Comparison of ENCODE assay signal across 8 cellular contexts in the genomic region with DNA sequence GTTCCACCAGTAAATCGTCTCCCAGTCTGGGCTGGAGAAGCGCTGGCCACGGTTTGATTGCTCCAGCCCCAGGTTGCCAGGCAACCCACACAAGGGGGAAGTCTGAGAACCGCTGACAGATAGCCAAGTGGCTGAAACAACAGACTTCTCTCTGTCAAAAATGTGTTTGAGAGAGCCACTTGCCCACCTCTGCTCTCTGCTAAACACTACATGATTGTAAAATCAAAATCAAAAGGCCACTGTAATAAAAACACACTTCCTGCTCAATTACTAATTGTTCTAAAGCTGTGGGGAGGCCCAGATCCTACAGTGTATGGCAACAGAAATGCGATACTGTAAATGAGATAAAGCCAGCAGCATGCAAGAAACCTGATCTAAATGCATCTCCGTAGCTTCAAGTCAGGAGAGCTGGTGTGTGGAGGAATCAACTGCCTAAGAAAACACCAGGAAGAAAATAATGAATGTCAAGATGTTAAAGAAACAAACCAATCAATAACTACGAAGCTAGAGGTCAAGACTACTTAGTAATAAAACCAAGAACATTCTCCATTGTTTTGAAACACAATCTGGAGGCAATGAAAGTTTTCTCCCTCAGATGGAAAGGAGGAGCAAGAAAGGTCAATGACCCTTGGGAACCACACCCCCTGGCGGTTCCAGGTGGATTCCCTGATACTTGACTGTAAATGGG.
A peak's percentile ranks its signal among the peaks of the same experiment; 100 is the strongest.
DNase-seq lines count a peak whose midpoint lies in the region.

No MANE protein-coding gene starts in this region.

- H3K9ac ChIP-seq in stomach smooth muscle (ENCODE audit: low read length in 2 of 2): peak overlapping the region; percentile 16 to 36

- H3K27ac ChIP-seq in cingulate gyrus (ENCODE audit: low read depth, low read length) (peak overlapping the region; percentile 73), stomach smooth muscle (ENCODE audit: low read length) (peak overlapping the region; percentile 58)

- H3K9me3 ChIP-seq in stomach smooth muscle (ENCODE audit: control insufficient read depth in 2 of 2, low read length in 2 of 2): no peaks in the 10 kb centered on the region

- H3K4me1 ChIP-seq in stomach smooth muscle (ENCODE audit: control insufficient read depth, insufficient read depth, low read length): peaks cover 19% of the 10 kb centered on the region

- H3K4me3 ChIP-seq in stomach smooth muscle (ENCODE audit: low read length in 2 of 2): peak overlapping the region; percentile 32 to 40

- DNase-seq in Daoy (ENCODE audit: low read depth): peak; percentile 79
- peak; percentile 52 for DNase-seq in HK-2 (ENCODE audit: unreplicated experiment)
- peak; percentile 46 for DNase-seq in NOMO-1 treated with dmso at 0.1 percent for 144 hours (lab: John Stamatoyannopoulos, UW; ENCODE audit: unreplicated experiment)
- DNase-seq in left kidney (ENCODE audit: low read depth, low spot score): peak; percentile 96
- no peak for DNase-seq in middle frontal gyrus (ENCODE audit: extremely low spot score, low spot score)
- DNase-seq in stimulated activated CD4-positive, alpha-beta T cell treated with anti-CD3 and anti-CD28 coated beads, Interleukin-1b, Interleukin-23, amount 100 ng/mL, for 48 hours: no peak

- H3K27me3 ChIP-seq in stomach smooth muscle (ENCODE audit: control insufficient read depth in 1 of 2, insufficient read depth in 2 of 2, low read length in 2 of 2): no peaks in the 10 kb centered on the region

- H3K36me3 ChIP-seq in stomach smooth muscle (ENCODE audit: control insufficient read depth in 2 of 2, insufficient read depth in 2 of 2, low read length in 2 of 2): peaks cover 0 to 3% of the 10 kb centered on the region in 2 donors

Comparison
In these comparisons a context has a peak if more than half of its experiments do, and no peak if none do; other contexts are left out.
1. DNase-seq: peak in Daoy (single experiment), HK-2 (single experiment), NOMO-1 treated with dmso at 0.1 percent for 144 hours (single experiment) and left kidney (single experiment); none in middle frontal gyrus (single experiment) and stimulated activated CD4-positive, alpha-beta T cell treated with anti-CD3 and anti-CD28 coated beads, Interleukin-1b, Interleukin-23, amount 100 ng/mL, for 48 hours (single experiment).